Comparison of ENCODE assay signal across 9 cellular contexts in genomic region chr1:24503870-24504523, GRCh38. TPM values are rescaled to one million over a fixed set of nuclear protein-coding genes. Genes with fewer than 3 reads are reported as not detected.
DNase-seq lines count a peak whose midpoint lies in the region; ATAC-seq lines count a peak whose summit lies in the region.
"Had no signal": no experiment of that assay in that cellular context is flagged by ENCODE, and none has a peak within 500 bp of the region (broad histone marks: within the 10 kb centered on the region; RNA-seq: fewer than 3 reads in every experiment).

No MANE protein-coding gene starts in this region.

- H3K9me3 Mint-ChIP-seq in activated T-helper 17 cell treated with anti-CD3 and anti-CD28 coated beads, Interleukin-2, amount 50 U/mL, for 72 hours, result no peaks in the 10 kb centered on the region
- H3K9me3 Mint-ChIP-seq in immature natural killer cell, result no peaks in the 10 kb centered on the region

- DNase-seq in activated CD4-positive, alpha-beta T cell treated with anti-CD3 and anti-CD28 coated beads for 48 hours, result peak; percentile 59
- DNase-seq in activated CD4-positive, alpha-beta T cell treated with anti-CD3 and anti-CD28 coated beads, Interleukin-2, amount 50 U/mL, for 1 hour, result no peak
- no peak for DNase-seq in immature natural killer cell
- DNase-seq in superior temporal gyrus (ENCODE audit: extremely low spot score), result peak; percentile 44
- DNase-seq in hepatic stellate cell (ENCODE audit: low spot score), result no peak
- DNase-seq in posterior vena cava (ENCODE audit: low spot score), result no peak
- DNase-seq: NCI-H1436 treated with DMSO at 0.1 percent for 48 hours had no signal

- peak overlapping the region; percentile 97 for H3K4me3 Mint-ChIP-seq in activated T-helper 17 cell treated with anti-CD3 and anti-CD28 coated beads, Interleukin-2, amount 50 U/mL, for 72 hours
- peak overlapping the region; percentile 84 to 94 (median 90) for H3K4me3 Mint-ChIP-seq in immature natural killer cell

- no peaks in the 10 kb centered on the region for H3K27me3 Mint-ChIP-seq in activated T-helper 17 cell treated with anti-CD3 and anti-CD28 coated beads, Interleukin-2, amount 50 U/mL, for 72 hours
- H3K27me3 Mint-ChIP-seq in immature natural killer cell (ENCODE audit: low read depth in 3 of 3), result peaks cover 21 to 54% (median 42%) of the 10 kb centered on the region in 3 donors

- no peak for ATAC-seq in activated T-helper 17 cell treated with anti-CD3 and anti-CD28 coated beads, Interleukin-2, amount 50 U/mL, for 72 hours (replicated peaks)
- no peak for ATAC-seq in HG03097 (IDR thresholded peaks at IDR 0.05; ENCODE audit: low FRiP score, unreplicated experiment)

- H3K4me1 Mint-ChIP-seq in activated T-helper 17 cell treated with anti-CD3 and anti-CD28 coated beads, Interleukin-2, amount 50 U/mL, for 72 hours, result peaks cover 51% of the 10 kb centered on the region
- peaks cover 39 to 54% of the 10 kb centered on the region in 2 donors for H3K4me1 Mint-ChIP-seq in immature natural killer cell

- peak overlapping the region; percentile 91 for H3K27ac Mint-ChIP-seq in activated T-helper 17 cell treated with anti-CD3 and anti-CD28 coated beads, Interleukin-2, amount 50 U/mL, for 72 hours
- peak overlapping the region in 2 of 6 donors; percentile 26 to 70 for H3K27ac Mint-ChIP-seq in immature natural killer cell

- peaks cover 38% of the 10 kb centered on the region for H3K36me3 Mint-ChIP-seq in activated T-helper 17 cell treated with anti-CD3 and anti-CD28 coated beads, Interleukin-2, amount 50 U/mL, for 72 hours (ENCODE audit: low read depth)
- H3K36me3 Mint-ChIP-seq in immature natural killer cell, result no peaks in the 10 kb centered on the region

- intact Hi-C loops in posterior vena cava (cut with DNase I), result no loop called here

RNA-seq across cellular contexts. Expression of gene RCAN3, which starts 1.4 kb away (rescaled TPM):
- total RNA-seq in activated T-helper 17 cell treated with anti-CD3 and anti-CD28 coated beads, Interleukin-2, amount 50 U/mL, for 72 hours, result 10 to 100 TPM; 38.6 to 54.6 TPM
- polyA plus RNA-seq in immature natural killer cell, result 1 to 10 TPM; 4.0 to 8.5 (median 4.8) TPM
- total RNA-seq in posterior vena cava, result 1 to 10 TPM; 6.0 to 9.9 TPM

RNA-seq across cellular contexts. Expression of gene NCMAP, which starts 51.9 kb away (rescaled TPM):
- total RNA-seq in activated T-helper 17 cell treated with anti-CD3 and anti-CD28 coated beads, Interleukin-2, amount 50 U/mL, for 72 hours, result not detected
- not detected for polyA plus RNA-seq in immature natural killer cell
- not detected for total RNA-seq in posterior vena cava

Comparison
In these comparisons a context has a peak if more than half of its experiments do, and no peak if none do; other contexts are left out.
1. DNase-seq: peak in activated CD4-positive, alpha-beta T cell treated with anti-CD3 and anti-CD28 coated beads for 48 hours (single experiment) and superior temporal gyrus (single experiment); none in activated CD4-positive, alpha-beta T cell treated with anti-CD3 and anti-CD28 coated beads, Interleukin-2, amount 50 U/mL, for 1 hour (single experiment), immature natural killer cell (0 of 3), hepatic stellate cell (single experiment) and posterior vena cava (single experiment).